In the genomic region with DNA sequence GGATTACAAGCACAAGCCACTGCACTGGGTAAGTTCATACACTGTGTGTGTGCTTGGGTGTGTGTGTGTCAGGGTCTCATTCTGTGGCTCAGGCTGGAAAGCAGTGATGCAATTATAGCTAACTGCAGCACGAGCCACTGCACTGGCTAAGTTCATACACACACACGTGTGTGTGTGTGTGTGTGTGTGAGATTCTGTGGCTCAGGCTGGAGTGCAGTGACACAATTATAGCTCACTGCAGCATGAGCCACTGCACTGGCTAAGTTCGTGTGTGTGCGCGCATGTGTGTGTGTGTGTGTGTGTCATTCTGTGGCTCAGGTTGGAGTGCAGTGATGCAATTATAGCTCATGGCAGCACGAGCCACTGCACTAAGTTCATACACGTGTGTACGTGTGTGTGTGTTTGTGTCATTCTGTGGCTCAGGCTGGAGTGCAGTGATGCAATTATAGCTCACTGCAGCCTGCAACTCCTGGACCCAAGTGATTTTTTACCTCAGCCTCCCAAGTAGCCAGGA, we compare ENCODE assay signal across 20 cellular contexts.
DNase-seq lines count a peak whose midpoint lies in the region; ATAC-seq and TF ChIP-seq lines count a peak whose summit lies in the region.
"Had no signal": no experiment of that assay in that cellular context is flagged by ENCODE, and none has a peak within 500 bp of the region (broad histone marks: within the 10 kb centered on the region; RNA-seq: fewer than 3 reads in every experiment).

No MANE protein-coding gene starts in this region.

- H3K27me3 ChIP-seq in HUES48 (ENCODE audit: control insufficient read depth, insufficient read depth, low read length) (no peaks in the 10 kb centered on the region), left lung (no peaks in the 10 kb centered on the region)
- H3K27me3 ChIP-seq: heart left ventricle, spleen, upper lobe of left lung had no signal

- H3K4me1 ChIP-seq in HUES48 (ENCODE audit: control insufficient read depth, insufficient read depth, low read length) (peaks cover 36% of the 10 kb centered on the region), left lung (no peaks in the 10 kb centered on the region)
- H3K4me1 ChIP-seq: heart left ventricle, upper lobe of left lung had no signal

- H3K9ac ChIP-seq in HUES48 (ENCODE audit: low read depth, low read length): no peak overlapping the region

- H3K36me3 ChIP-seq in HUES48 (ENCODE audit: control insufficient read depth, insufficient read depth, low read length) (peaks cover 69% of the 10 kb centered on the region), left lung (peaks cover 0 to 97% of the 10 kb centered on the region in 2 donors)

- ATAC-seq in left lung: peak; percentile 52
- no peak for ATAC-seq in HG03521 (IDR thresholded peaks at IDR 0.05; ENCODE audit: unreplicated experiment)
- ATAC-seq in stimulated activated naive CD8-positive, alpha-beta T cell treated with anti-CD3 and anti-CD28 coated beads, Interleukin-15, Interleukin-2, amounts not matched to agents 100 U/mL and 50 U/mL, for 24 hours: no peak
- ATAC-seq: mucosa of descending colon; stimulated activated memory B cell treated with anti-CD40 and anti-IgM and Interleukin-4, amounts not matched to agents 10 μg/mL and 1 μg/mL and 100 μg/mL, for 72 hours had no signal

- peak overlapping the region; percentile 16 for H3K27ac ChIP-seq in HUES48 (ENCODE audit: low read depth, low read length)
- H3K27ac ChIP-seq in left lung: no peak overlapping the region
- H3K27ac ChIP-seq: heart left ventricle, spleen, upper lobe of left lung had no signal

- intact Hi-C loops in left lung (cut with DNase I): no loop called here

- H3K4me3 ChIP-seq in HUES48 (ENCODE audit: low read depth, low read length): no peak overlapping the region
- no peak overlapping the region for H3K4me3 ChIP-seq in cardiac fibroblast (replicated peaks in 1 of 2; ENCODE audit: low read depth in 2 of 2, low read length in 2 of 2)
- no peak overlapping the region for H3K4me3 ChIP-seq in left lung
- H3K4me3 ChIP-seq: heart left ventricle, mucosa of descending colon, spleen, upper lobe of left lung had no signal

- TF ChIP-seq CTCF in cardiac fibroblast (IDR thresholded peaks at IDR 0.05; ENCODE audit: low read depth, low read length): no peak
- TF ChIP-seq CTCF in left lung (IDR thresholded peaks at IDR 0.05): no peak

- H3K9me3 ChIP-seq in HUES48 (ENCODE audit: control insufficient read depth, insufficient read depth, low read length) (no peaks in the 10 kb centered on the region), left lung (no peaks in the 10 kb centered on the region)
- H3K9me3 ChIP-seq: heart left ventricle, mucosa of descending colon, spleen, upper lobe of left lung had no signal

- DNase-seq in EH (ENCODE audit: low read depth) (peak; percentile 6), cardiac fibroblast (ENCODE audit: low read depth in 2 of 2) (peak; percentile 10 to 25), left lung (no peak), nucleus accumbens (lab: John Stamatoyannopoulos, UW) (no peak), NCI-H146 treated with DMSO at 0.1 percent for 48 hours (lab: John Stamatoyannopoulos, UW; ENCODE audit: unreplicated experiment) (no peak)
- DNase-seq in stimulated activated naive CD8-positive, alpha-beta T cell treated with anti-CD3 and anti-CD28 coated beads, Interleukin-15, Interleukin-2, amounts not matched to agents 100 U/mL and 50 U/mL, for 24 hours: no peak
- DNase-seq: ACHN; activated CD4-positive, alpha-beta memory T cell treated with anti-CD3 and anti-CD28 coated beads, Interleukin-2, amount 10 ng/mL, durations not matched to agents 7 days and 5 days; activated naive CD8-positive, alpha-beta T cell treated with anti-CD3 and anti-CD28 coated beads, Interleukin-2, amount 10 ng/mL, durations not matched to agents 7 days and 5 days; activated T-cell treated with anti-CD3 and anti-CD28 coated beads, Interleukin-2, amount 50 U/mL, for 48 hours; heart left ventricle; kidney; mucosa of descending colon; NCI-H2029 treated with DMSO at 0.1 percent for 48 hours; NCI-H69; spleen; upper lobe of left lung had no signal

Comparison
In these comparisons a context has a peak if more than half of its experiments do, and no peak if none do; other contexts are left out.
1. DNase-seq: peak in EH (single experiment) and cardiac fibroblast (2 of 2); none in left lung (0 of 2), nucleus accumbens (0 of 56), stimulated activated naive CD8-positive, alpha-beta T cell treated with anti-CD3 and anti-CD28 coated beads, Interleukin-15, Interleukin-2, amounts not matched to agents 100 U/mL and 50 U/mL, for 24 hours (single experiment) and NCI-H146 treated with DMSO at 0.1 percent for 48 hours (single experiment).